ENCODE assay signal across 1 cellular context in genomic region chr15:45794768-45795486, GRCh38.
TF ChIP-seq lines count a peak whose summit lies in the region.

No MANE protein-coding gene starts in this region.

TF ChIP-seq in HepG2, 621 proteins besides CTCF, POLR2A, EP300 and RAD21 (continued from another document and continues in another):
- TF ChIP-seq, protein P1, sequence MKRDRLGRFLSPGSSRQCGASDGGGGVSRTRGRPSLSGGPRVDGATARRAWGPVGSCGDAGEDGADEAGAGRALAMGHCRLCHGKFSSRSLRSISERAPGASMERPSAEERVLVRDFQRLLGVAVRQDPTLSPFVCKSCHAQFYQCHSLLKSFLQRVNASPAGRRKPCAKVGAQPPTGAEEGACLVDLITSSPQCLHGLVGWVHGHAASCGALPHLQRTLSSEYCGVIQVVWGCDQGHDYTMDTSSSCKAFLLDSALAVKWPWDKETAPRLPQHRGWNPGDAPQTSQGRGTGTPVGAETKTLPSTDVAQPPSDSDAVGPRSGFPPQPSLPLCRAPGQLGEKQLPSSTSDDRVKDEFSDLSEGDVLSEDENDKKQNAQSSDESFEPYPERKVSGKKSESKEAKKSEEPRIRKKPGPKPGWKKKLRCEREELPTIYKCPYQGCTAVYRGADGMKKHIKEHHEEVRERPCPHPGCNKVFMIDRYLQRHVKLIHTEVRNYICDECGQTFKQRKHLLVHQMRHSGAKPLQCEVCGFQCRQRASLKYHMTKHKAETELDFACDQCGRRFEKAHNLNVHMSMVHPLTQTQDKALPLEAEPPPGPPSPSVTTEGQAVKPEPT (CRISPR knock-in tag; IDR thresholded peaks at IDR 0.05; ENCODE audit: low read depth), result no peak
- no peak for TF ChIP-seq ZNF326 (CRISPR knock-in tag; IDR thresholded peaks at IDR 0.05; ENCODE audit: borderline replicate concordance)
- no peak for TF ChIP-seq HIC2 (CRISPR knock-in tag; IDR thresholded peaks at IDR 0.05; ENCODE audit: low read depth)
- TF ChIP-seq ARNT (IDR thresholded peaks at IDR 0.05), result no peak
- peak; percentile 58 for TF ChIP-seq ATF7 (IDR thresholded peaks at IDR 0.05)
- no peak for TF ChIP-seq ATF7 (CRISPR knock-in tag; IDR thresholded peaks at IDR 0.05)
- TF ChIP-seq SRY (CRISPR knock-in tag; IDR thresholded peaks at IDR 0.05), result no peak
- TF ChIP-seq E2F5 (CRISPR knock-in tag; conservative IDR thresholded peaks at IDR 0.05), result no peak
- peak; percentile 65; the same call in 1 of the 2 replicates for TF ChIP-seq NCOR1 (IDR thresholded peaks at IDR 0.05; ENCODE audit: borderline replicate concordance, low read length)
- TF ChIP-seq ZNF12 (CRISPR knock-in tag; IDR thresholded peaks at IDR 0.05), result no peak
- TF ChIP-seq ZNF318 (CRISPR knock-in tag; IDR thresholded peaks at IDR 0.05), result no peak
- TF ChIP-seq TBX2 (CRISPR knock-in tag; IDR thresholded peaks at IDR 0.05; ENCODE audit: borderline replicate concordance), result peak; percentile 33; the same call in 1 of the 2 replicates
- no peak for TF ChIP-seq FOSL2 (CRISPR knock-in tag; IDR thresholded peaks at IDR 0.05)
- no peak for TF ChIP-seq ZNF570 (CRISPR knock-in tag; IDR thresholded peaks at IDR 0.05; ENCODE audit: borderline replicate concordance)
- no peak for TF ChIP-seq ZNF292 (CRISPR knock-in tag; IDR thresholded peaks at IDR 0.05; ENCODE audit: borderline replicate concordance, low read depth)
- TF ChIP-seq FOXA3 (CRISPR knock-in tag; IDR thresholded peaks at IDR 0.05), result peak; percentile 67
- TF ChIP-seq MXD1 (CRISPR knock-in tag; IDR thresholded peaks at IDR 0.05), result no peak
- TF ChIP-seq ARNTL (CRISPR knock-in tag; IDR thresholded peaks at IDR 0.05), result no peak
- TF ChIP-seq ZNF484 (CRISPR knock-in tag; IDR thresholded peaks at IDR 0.05; ENCODE audit: borderline replicate concordance, low read depth), result no peak
- TF ChIP-seq ZNF7 (CRISPR knock-in tag; IDR thresholded peaks at IDR 0.05), result no peak
- TF ChIP-seq HMG20A (CRISPR knock-in tag; IDR thresholded peaks at IDR 0.05; ENCODE audit: borderline replicate concordance), result 0 out of 2 replicates have a peak, but pooled peaks have one; percentile 17
- TF ChIP-seq ISL2 (CRISPR knock-in tag; IDR thresholded peaks at IDR 0.05), result peak; percentile 24; the same call in 1 of the 2 replicates
- peak; percentile 41; the same call in 1 of the 2 replicates for TF ChIP-seq ZMYM4 (CRISPR knock-in tag; IDR thresholded peaks at IDR 0.05)
- TF ChIP-seq, protein P2, sequence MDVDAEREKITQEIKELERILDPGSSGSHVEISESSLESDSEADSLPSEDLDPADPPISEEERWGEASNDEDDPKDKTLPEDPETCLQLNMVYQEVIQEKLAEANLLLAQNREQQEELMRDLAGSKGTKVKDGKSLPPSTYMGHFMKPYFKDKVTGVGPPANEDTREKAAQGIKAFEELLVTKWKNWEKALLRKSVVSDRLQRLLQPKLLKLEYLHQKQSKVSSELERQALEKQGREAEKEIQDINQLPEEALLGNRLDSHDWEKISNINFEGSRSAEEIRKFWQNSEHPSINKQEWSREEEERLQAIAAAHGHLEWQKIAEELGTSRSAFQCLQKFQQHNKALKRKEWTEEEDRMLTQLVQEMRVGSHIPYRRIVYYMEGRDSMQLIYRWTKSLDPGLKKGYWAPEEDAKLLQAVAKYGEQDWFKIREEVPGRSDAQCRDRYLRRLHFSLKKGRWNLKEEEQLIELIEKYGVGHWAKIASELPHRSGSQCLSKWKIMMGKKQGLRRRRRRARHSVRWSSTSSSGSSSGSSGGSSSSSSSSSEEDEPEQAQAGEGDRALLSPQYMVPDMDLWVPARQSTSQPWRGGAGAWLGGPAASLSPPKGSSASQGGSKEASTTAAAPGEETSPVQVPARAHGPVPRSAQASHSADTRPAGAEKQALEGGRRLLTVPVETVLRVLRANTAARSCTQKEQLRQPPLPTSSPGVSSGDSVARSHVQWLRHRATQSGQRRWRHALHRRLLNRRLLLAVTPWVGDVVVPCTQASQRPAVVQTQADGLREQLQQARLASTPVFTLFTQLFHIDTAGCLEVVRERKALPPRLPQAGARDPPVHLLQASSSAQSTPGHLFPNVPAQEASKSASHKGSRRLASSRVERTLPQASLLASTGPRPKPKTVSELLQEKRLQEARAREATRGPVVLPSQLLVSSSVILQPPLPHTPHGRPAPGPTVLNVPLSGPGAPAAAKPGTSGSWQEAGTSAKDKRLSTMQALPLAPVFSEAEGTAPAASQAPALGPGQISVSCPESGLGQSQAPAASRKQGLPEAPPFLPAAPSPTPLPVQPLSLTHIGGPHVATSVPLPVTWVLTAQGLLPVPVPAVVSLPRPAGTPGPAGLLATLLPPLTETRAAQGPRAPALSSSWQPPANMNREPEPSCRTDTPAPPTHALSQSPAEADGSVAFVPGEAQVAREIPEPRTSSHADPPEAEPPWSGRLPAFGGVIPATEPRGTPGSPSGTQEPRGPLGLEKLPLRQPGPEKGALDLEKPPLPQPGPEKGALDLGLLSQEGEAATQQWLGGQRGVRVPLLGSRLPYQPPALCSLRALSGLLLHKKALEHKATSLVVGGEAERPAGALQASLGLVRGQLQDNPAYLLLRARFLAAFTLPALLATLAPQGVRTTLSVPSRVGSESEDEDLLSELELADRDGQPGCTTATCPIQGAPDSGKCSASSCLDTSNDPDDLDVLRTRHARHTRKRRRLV (CRISPR knock-in tag; IDR thresholded peaks at IDR 0.05), result no peak
- no peak for TF ChIP-seq ZNF563 (CRISPR knock-in tag; IDR thresholded peaks at IDR 0.05)
- TF ChIP-seq SAP130 (CRISPR knock-in tag; IDR thresholded peaks at IDR 0.05; ENCODE audit: low read depth), result peak; percentile 68
- TF ChIP-seq HNF4A (CRISPR knock-in tag; IDR thresholded peaks at IDR 0.05), result peak; percentile 91
- no peak for TF ChIP-seq ZNF781 (CRISPR knock-in tag; IDR thresholded peaks at IDR 0.05; ENCODE audit: borderline replicate concordance, not compliant biosample characterization)
- no peak for TF ChIP-seq ZNF333 (CRISPR knock-in tag; IDR thresholded peaks at IDR 0.05; ENCODE audit: borderline replicate concordance)
- TF ChIP-seq MNT (IDR thresholded peaks at IDR 0.05), result no peak
- TF ChIP-seq SALL1 (CRISPR knock-in tag; IDR thresholded peaks at IDR 0.05), result peak; percentile 32; the same call in 1 of the 2 replicates
- TF ChIP-seq IKZF4 (CRISPR knock-in tag; IDR thresholded peaks at IDR 0.05; ENCODE audit: borderline replicate concordance, low read depth, not compliant biosample characterization), result no peak
- TF ChIP-seq, protein P3, sequence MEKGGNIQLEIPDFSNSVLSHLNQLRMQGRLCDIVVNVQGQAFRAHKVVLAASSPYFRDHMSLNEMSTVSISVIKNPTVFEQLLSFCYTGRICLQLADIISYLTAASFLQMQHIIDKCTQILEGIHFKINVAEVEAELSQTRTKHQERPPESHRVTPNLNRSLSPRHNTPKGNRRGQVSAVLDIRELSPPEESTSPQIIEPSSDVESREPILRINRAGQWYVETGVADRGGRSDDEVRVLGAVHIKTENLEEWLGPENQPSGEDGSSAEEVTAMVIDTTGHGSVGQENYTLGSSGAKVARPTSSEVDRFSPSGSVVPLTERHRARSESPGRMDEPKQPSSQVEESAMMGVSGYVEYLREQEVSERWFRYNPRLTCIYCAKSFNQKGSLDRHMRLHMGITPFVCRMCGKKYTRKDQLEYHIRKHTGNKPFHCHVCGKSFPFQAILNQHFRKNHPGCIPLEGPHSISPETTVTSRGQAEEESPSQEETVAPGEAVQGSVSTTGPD (CRISPR knock-in tag; IDR thresholded peaks at IDR 0.05), result no peak
